16 cellular contexts compared by ENCODE assay signal in the genomic region with DNA sequence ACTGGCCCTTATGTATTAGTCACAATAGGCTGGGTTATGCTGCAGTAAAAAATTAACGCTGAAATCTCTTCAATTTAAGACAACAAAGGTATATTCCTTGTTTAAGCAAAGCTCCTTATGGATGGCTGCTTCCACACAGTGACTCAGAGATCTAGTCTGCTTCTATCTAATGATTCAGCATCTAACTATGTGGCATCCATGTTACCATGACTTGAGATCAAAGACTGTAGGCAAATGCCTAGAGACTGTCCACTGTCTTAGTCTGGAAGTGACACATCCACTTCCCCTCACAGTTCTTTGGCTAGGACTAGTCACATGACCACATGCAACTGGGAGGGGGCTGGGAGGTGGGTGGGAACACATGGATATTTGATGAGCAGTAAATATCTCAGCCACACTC.
DNase-seq lines count a peak whose midpoint lies in the region; ATAC-seq, FAIRE-seq and TF ChIP-seq lines count a peak whose summit lies in the region.
"Had no signal": no experiment of that assay in that cellular context is flagged by ENCODE, and none has a peak within 500 bp of the region (broad histone marks: within the 10 kb centered on the region; RNA-seq: fewer than 3 reads in every experiment).

No MANE protein-coding gene starts in this region.

- H3K4me1 Mint-ChIP-seq in Caco-2 (ENCODE audit: low read depth, unreplicated experiment): no peaks in the 10 kb centered on the region

- peak; percentile 19 to 45 for DNase-seq in Caco-2
- peak; percentile 30 for DNase-seq in HTR-8/SVneo (ENCODE audit: insufficient read length, low spot score)
- DNase-seq in astrocyte of the spinal cord (ENCODE audit: low read depth, low spot score): peak; percentile 75
- DNase-seq in kidney epithelial cell (ENCODE audit: low read depth): peak; percentile 100
- DNase-seq in NCI-H2171 (lab: John Stamatoyannopoulos, UW): no peak
- DNase-seq in stimulated activated CD4-positive, alpha-beta T cell treated with anti-CD3 and anti-CD28 coated beads, Interleukin-4, amount 100 ng/mL, for 1 hour: no peak
- DNase-seq: CD4-positive, alpha-beta T cell; NCI-H1417 treated with DMSO at 0.1 percent for 48 hours; NCI-H446 treated with DMSO at 0.1 percent for 48 hours had no signal

- CTCF ChIA-PET in Caco-2 (lab: Charles Lee): no interaction called here

- H3K36me3 ChIP-seq in Caco-2 (ENCODE audit: control insufficient read depth, insufficient read depth, low read length): no peaks in the 10 kb centered on the region
- H3K36me3 ChIP-seq in kidney epithelial cell (ENCODE audit: control insufficient read depth, insufficient read depth, low read length): no peaks in the 10 kb centered on the region

- H3K9me3 ChIP-seq in Caco-2: no peaks in the 10 kb centered on the region

- H3K9me3 Mint-ChIP-seq in Caco-2 (ENCODE audit: unreplicated experiment): no peaks in the 10 kb centered on the region
- H3K9me3 Mint-ChIP-seq: activated naive CD4-positive, alpha-beta T cell treated with anti-CD3 and anti-CD28 coated beads, Interleukin-2, amount 50 U/mL, for 72 hours; dendritic cell treated with granulocyte-macrophage colony-stimulating factor and Interleukin-4, amounts not matched to agents 40 ng/mL and 50 ng/mL, for 4 days; natural killer cell treated with Interleukin-12 subunit alpha and Interleukin-12 subunit beta and Interleukin-15 and Interleukin-18, amount 100 ng/mL, for 72 hours had no signal

- no peak overlapping the region for H3K4me3 Mint-ChIP-seq in Caco-2 (ENCODE audit: unreplicated experiment)
- H3K4me3 Mint-ChIP-seq: CD4-positive, alpha-beta T cell; dendritic cell treated with granulocyte-macrophage colony-stimulating factor and Interleukin-4, amounts not matched to agents 40 ng/mL and 50 ng/mL, for 4 days; natural killer cell treated with Interleukin-12 subunit alpha and Interleukin-12 subunit beta and Interleukin-15 and Interleukin-18, amount 100 ng/mL, for 72 hours had no signal

- intact Hi-C loops in Caco-2 (cut with micrococcal nuclease; ENCODE audit: unreplicated experiment): no loop called here

- no peak for TF ChIP-seq CTCF in Caco-2 (IDR thresholded peaks at IDR 0.05; ENCODE audit: insufficient read depth in 1 of 2, low read depth in 1 of 2, low read length in 1 of 2, severe bottlenecking in 1 of 2, unreplicated experiment in 1 of 2)
- no peak for TF ChIP-seq CTCF in astrocyte of the spinal cord (IDR thresholded peaks at IDR 0.05; ENCODE audit: low read depth, low read length)
- no peak for TF ChIP-seq CTCF in kidney epithelial cell (IDR thresholded peaks at IDR 0.05; ENCODE audit: insufficient read depth, low read length, poor library complexity, severe bottlenecking)

- no peak overlapping the region for H3K27ac Mint-ChIP-seq in Caco-2 (ENCODE audit: unreplicated experiment)
- H3K27ac Mint-ChIP-seq: activated naive CD4-positive, alpha-beta T cell treated with anti-CD3 and anti-CD28 coated beads, Interleukin-2, amount 50 U/mL, for 72 hours; CD4-positive, alpha-beta T cell; dendritic cell treated with granulocyte-macrophage colony-stimulating factor and Interleukin-4, amounts not matched to agents 40 ng/mL and 50 ng/mL, for 4 days; natural killer cell treated with Interleukin-12 subunit alpha and Interleukin-12 subunit beta and Interleukin-15 and Interleukin-18, amount 100 ng/mL, for 72 hours had no signal

- no TSS peak for BruUV-seq in Caco-2 (replicated peaks; lab: Mats Ljungman, UMichigan)

- H3K4me1 ChIP-seq in Caco-2: peaks cover 37% of the 10 kb centered on the region

- POLR2A ChIA-PET in Caco-2 (lab: Charles Lee): no interaction called here

- ATAC-seq in GM18873 (IDR thresholded peaks at IDR 0.05; ENCODE audit: low FRiP score, unreplicated experiment): no peak
- ATAC-seq in GM19395 (IDR thresholded peaks at IDR 0.05; ENCODE audit: unreplicated experiment): no peak
- ATAC-seq: activated naive CD4-positive, alpha-beta T cell treated with anti-CD3 and anti-CD28 coated beads, Interleukin-2, amount 50 U/mL, for 72 hours; left lobe of liver; natural killer cell treated with Interleukin-12 subunit alpha and Interleukin-12 subunit beta and Interleukin-15 and Interleukin-18, amount 100 ng/mL, for 72 hours had no signal

- H3K27me3 Mint-ChIP-seq in Caco-2 (ENCODE audit: insufficient read depth, unreplicated experiment): no peaks in the 10 kb centered on the region
- H3K27me3 Mint-ChIP-seq: CD4-positive, alpha-beta T cell; dendritic cell treated with granulocyte-macrophage colony-stimulating factor and Interleukin-4, amounts not matched to agents 40 ng/mL and 50 ng/mL, for 4 days had no signal

- H3K27me3 ChIP-seq in Caco-2 (replicated peaks; ENCODE audit: control insufficient read depth, insufficient read depth, low read length) (no peaks in the 10 kb centered on the region), kidney epithelial cell (ENCODE audit: control insufficient read depth, insufficient read depth, low read length) (no peaks in the 10 kb centered on the region)

- H3K4me3 ChIP-seq in Caco-2 (ENCODE audit: low read depth, low read length): no peak overlapping the region
- no peak overlapping the region for H3K4me3 ChIP-seq in astrocyte of the spinal cord (ENCODE audit: low read depth, low read length)
- no peak overlapping the region for H3K4me3 ChIP-seq in kidney epithelial cell (ENCODE audit: low read depth, low read length)
- H3K4me3 ChIP-seq: skin epidermis had no signal

- peak; percentile 82 for FAIRE-seq in HTR-8/SVneo (lab: Jason Lieb, UNC)

- in situ Hi-C loops in astrocyte of the spinal cord (cut with HindIII; ENCODE audit: low sequenced_read_pairs): no loop called here

- H3K36me3 Mint-ChIP-seq in Caco-2 (ENCODE audit: insufficient read depth, unreplicated experiment): no peaks in the 10 kb centered on the region
- H3K36me3 Mint-ChIP-seq: activated naive CD4-positive, alpha-beta T cell treated with anti-CD3 and anti-CD28 coated beads, Interleukin-2, amount 50 U/mL, for 72 hours; natural killer cell treated with Interleukin-12 subunit alpha and Interleukin-12 subunit beta and Interleukin-15 and Interleukin-18, amount 100 ng/mL, for 72 hours had no signal

Comparison
In these comparisons a context has a peak if more than half of its experiments do, and no peak if none do; other contexts are left out.
1. DNase-seq: peak in Caco-2 (2 of 2), HTR-8/SVneo (single experiment), astrocyte of the spinal cord (single experiment) and kidney epithelial cell (single experiment); none in NCI-H2171 (single experiment) and stimulated activated CD4-positive, alpha-beta T cell treated with anti-CD3 and anti-CD28 coated beads, Interleukin-4, amount 100 ng/mL, for 1 hour (single experiment).